Comparison of ENCODE assay signal across 8 cellular contexts in genomic region chr2:96868555-96869280, GRCh38. TPM values are rescaled to one million over a fixed set of nuclear protein-coding genes. Genes with fewer than 3 reads are reported as not detected.
DNase-seq lines count a peak whose midpoint lies in the region; ATAC-seq and TF ChIP-seq lines count a peak whose summit lies in the region.

No MANE protein-coding gene starts in this region.

- peak overlapping the region; percentile 76 to 91 (median 84) for H3K4me3 Mint-ChIP-seq in IgD-negative memory B cell

- no peak for TF ChIP-seq EP300 in ovary (IDR thresholded peaks at IDR 0.05)

- H3K4me3 ChIP-seq in adrenal gland (peak overlapping the region; percentile 65 to 94 (median 83)), ovary (peak overlapping the region; percentile 91)

- H3K36me3 Mint-ChIP-seq in IgD-negative memory B cell, result no peaks in the 10 kb centered on the region

- H3K36me3 ChIP-seq in adrenal gland (replicated peaks in 1 of 2) (peaks cover 0 to 37% of the 10 kb centered on the region in 2 donors), ovary (no peaks in the 10 kb centered on the region)

- TF ChIP-seq POLR2A in GM19099 (IDR thresholded peaks at IDR 0.05; ENCODE audit: extremely low read depth, insufficient read length, low read depth) (peak; percentile 34), adrenal gland (IDR thresholded peaks at IDR 0.05) (peak; percentile 20 to 43), ovary (IDR thresholded peaks at IDR 0.05) (peak; percentile 17)

- WGBS in adrenal gland, 4 donors, result 0 to 2% (median 1%) methylated on average over 9 to 76 of the region's 76 CpGs; no CpG with 5 or more reads in 1 of the 4 donors
- WGBS in ovary, 3 donors, result 0% methylated on average over 34 to 76 of the region's 76 CpGs

- DNase-seq in C1 segment of cervical spinal cord (lab: John Stamatoyannopoulos, UW) (peak in 11 of 14 donors; percentile 45 to 90 (median 77)), SHP77 treated with DMSO at 0.1 percent for 48 hours (lab: John Stamatoyannopoulos, UW) (peak; percentile 29), adrenal gland (peak; percentile 85 to 94 (median 91)), cardiac septum (ENCODE audit: low spot score) (peak; percentile 90), ovary (peak; percentile 88 to 92 (median 90))

- H3K27me3 ChIP-seq in adrenal gland, result no peaks in the 10 kb centered on the region
- H3K27me3 ChIP-seq in ovary, result no peaks in the 10 kb centered on the region

- no peak for ATAC-seq in HG03439 (IDR thresholded peaks at IDR 0.05; ENCODE audit: unreplicated experiment)

- H3K9me3 Mint-ChIP-seq in IgD-negative memory B cell, result no peaks in the 10 kb centered on the region

- peaks cover 2 to 15% (median 8%) of the 10 kb centered on the region in 3 donors for H3K4me1 Mint-ChIP-seq in IgD-negative memory B cell

- no peak overlapping the region for H3K27ac Mint-ChIP-seq in IgD-negative memory B cell

- intact Hi-C loops in adrenal gland (cut with DNase I), result loop anchor here in 1 of 2 donors (5.0 to 10.0 kb wide), 4 partner anchors 54 to 246 kb away; partner anchors contain the start of genes ANKRD36, CNNM3 and CNNM4
- intact Hi-C loops in cardiac septum (cut with DNase I), result loop anchor here (1.0 to 5.0 kb wide), 2 partner anchors 39 to 231 kb away; partner anchors contain the start of gene KANSL3
- intact Hi-C loops in ovary (cut with DNase I), result loop anchor here in 2 of 4 donors (2.0 to 5.0 kb wide), 2 partner anchors 38 to 84 kb away; no protein-coding TSS in a partner anchor

- peaks cover 21% of the 10 kb centered on the region for H3K27me3 Mint-ChIP-seq in IgD-negative memory B cell

- H3K27ac ChIP-seq in adrenal gland (peak overlapping the region; percentile 54 to 95 (median 90)), ovary (peak overlapping the region; percentile 96 to 98)

- TF ChIP-seq CTCF in adrenal gland (IDR thresholded peaks at IDR 0.05) (peak in 5 of 6 experiments; percentile 28 to 66 (median 47)), ovary (IDR thresholded peaks at IDR 0.05) (peak; percentile 38 to 76 (median 66))

- H3K4me1 ChIP-seq in adrenal gland (replicated peaks in 1 of 2) (peaks cover 11 to 41% of the 10 kb centered on the region in 2 donors), ovary (ENCODE audit: insufficient read depth) (peaks cover 10% of the 10 kb centered on the region)

- no peaks in the 10 kb centered on the region for H3K9me3 ChIP-seq in adrenal gland (replicated peaks in 1 of 3)
- H3K9me3 ChIP-seq in ovary, result no peaks in the 10 kb centered on the region

RNA-seq across cellular contexts. Expression of gene SEMA4C, which starts 1.2 kb away (rescaled TPM):
- polyA plus RNA-seq in IgD-negative memory B cell (0.58 TPM), adrenal gland (10 to 100 TPM in 2 of 3 donors, 1 to 10 TPM in 1; 4.4 to 23.4 (median 14.6) TPM), ovary (10 to 100 TPM; 17.3 to 46.9 TPM)
- total RNA-seq in adrenal gland (10 to 100 TPM; 14.0 to 31.6 (median 27.8) TPM), cardiac septum (25.6 TPM), ovary (10 to 100 TPM; 29.4 to 59.2 (median 47.2) TPM)

RNA-seq across cellular contexts. Expression of gene ANKRD39, which starts 10.9 kb away (rescaled TPM):
- polyA plus RNA-seq in IgD-negative memory B cell (16.3 TPM), adrenal gland (10 to 100 TPM in 2 of 3 donors, 1 to 10 TPM in 1; 9.2 to 39.5 (median 25.5) TPM), ovary (10 to 100 TPM in 1 of 2 donors, 1 to 10 TPM in 1; 2.6 to 14.1 TPM)
- total RNA-seq in adrenal gland (10 to 100 TPM; 17.0 to 49.5 (median 20.3) TPM), cardiac septum (15.2 TPM), ovary (10 to 100 TPM; 10.3 to 14.7 (median 12.7) TPM)

RNA-seq across cellular contexts. Expression of gene ANKRD23, which starts 24.9 kb away (rescaled TPM):
- polyA plus RNA-seq in IgD-negative memory B cell (1.3 TPM), adrenal gland (10 to 100 TPM in 1 of 3 donors, 1 to 10 TPM in 2; 1.5 to 10.6 (median 5.3) TPM), ovary (1 to 10 TPM; 1.4 to 6.4 TPM)
- total RNA-seq in adrenal gland (1 to 10 TPM; 1.1 to 4.8 (median 3.1) TPM), cardiac septum (10.6 TPM), ovary (10 to 100 TPM in 4 of 7 donors, 1 to 10 TPM in 3; 5.3 to 14.1 (median 11.5) TPM)

RNA-seq across cellular contexts. Expression of gene CNNM3, which starts 52.6 kb away (rescaled TPM):
- 3.5 TPM for polyA plus RNA-seq in IgD-negative memory B cell
- 10 to 100 TPM; 14.7 to 42.4 (median 23.9) TPM for total RNA-seq in adrenal gland
- 10 to 100 TPM in 2 of 3 donors, 1 to 10 TPM in 1; 6.7 to 11.9 (median 10.5) TPM for polyA plus RNA-seq in adrenal gland
- total RNA-seq in cardiac septum, result 10.7 TPM
- total RNA-seq in ovary, result 10 to 100 TPM; 13.0 to 23.1 (median 18.6) TPM
- 10 to 100 TPM; 13.1 to 14.0 TPM for polyA plus RNA-seq in ovary

Comparison
In these comparisons a context has a peak if more than half of its experiments do, and no peak if none do; other contexts are left out.
1. DNase-seq: peak in every context shown above with its lines; median percentile 91 in adrenal gland; 90 in cardiac septum; 90 in ovary; 77 in C1 segment of cervical spinal cord; 29 in SHP77 treated with DMSO at 0.1 percent for 48 hours.